In genomic region chr16:16045879-16046278, GRCh38 we compare ENCODE assay signal across 11 cellular contexts.
A peak's percentile ranks its signal among the peaks of the same experiment; 100 is the strongest.
DNase-seq lines count a peak whose midpoint lies in the region; ATAC-seq and TF ChIP-seq lines count a peak whose summit lies in the region.
"Had no signal": no experiment of that assay in that cellular context is flagged by ENCODE, and none has a peak within 500 bp of the region (broad histone marks: within the 10 kb centered on the region; RNA-seq: fewer than 3 reads in every experiment).

No MANE protein-coding gene starts in this region.

- POLR2A ChIA-PET in CD4-positive, alpha-beta T cell (lab: Charles Lee): no interaction called here
- POLR2A ChIA-PET in activated CD4-positive, alpha-beta memory T cell treated with anti-CD3 and anti-CD28 coated beads for 36 hours (lab: Charles Lee): no interaction called here

- no peaks in the 10 kb centered on the region for H3K27me3 Mint-ChIP-seq in CD4-positive, alpha-beta T cell
- H3K27me3 Mint-ChIP-seq in activated CD4-positive, alpha-beta memory T cell treated with anti-CD3 and anti-CD28 coated beads for 36 hours: no peaks in the 10 kb centered on the region
- no peaks in the 10 kb centered on the region for H3K27me3 Mint-ChIP-seq in T-helper 17 cell
- H3K27me3 Mint-ChIP-seq: IgD-negative memory B cell had no signal

- peak overlapping the region; percentile 44 for H3K27ac Mint-ChIP-seq in CD4-positive, alpha-beta T cell
- peak overlapping the region; percentile 59 for H3K27ac Mint-ChIP-seq in activated CD4-positive, alpha-beta memory T cell treated with anti-CD3 and anti-CD28 coated beads for 36 hours
- no peak overlapping the region for H3K27ac Mint-ChIP-seq in T-helper 17 cell

- H3K36me3 ChIP-seq in kidney epithelial cell (ENCODE audit: control insufficient read depth, insufficient read depth, low read length) (peaks cover 5% of the 10 kb centered on the region), heart right ventricle (peaks cover 0 to 95% (median 18%) of the 10 kb centered on the region in 9 donors)

- H3K36me3 Mint-ChIP-seq in CD4-positive, alpha-beta T cell (ENCODE audit: low read depth): peaks cover 88% of the 10 kb centered on the region
- peaks cover 47% of the 10 kb centered on the region for H3K36me3 Mint-ChIP-seq in activated CD4-positive, alpha-beta memory T cell treated with anti-CD3 and anti-CD28 coated beads for 36 hours
- H3K36me3 Mint-ChIP-seq in T-helper 17 cell (ENCODE audit: low read depth): peaks cover 13% of the 10 kb centered on the region

- H3K4me3 ChIP-seq in kidney epithelial cell (ENCODE audit: low read depth, low read length) (no peak overlapping the region), heart right ventricle (no peak overlapping the region)
- H3K4me3 ChIP-seq: SK-N-MC had no signal

- no peaks in the 10 kb centered on the region for H3K27me3 ChIP-seq in CD4-positive, alpha-beta T cell (ENCODE audit: control insufficient read depth, insufficient read depth, low read length)
- H3K27me3 ChIP-seq in kidney epithelial cell (ENCODE audit: control insufficient read depth, insufficient read depth, low read length) (no peaks in the 10 kb centered on the region), heart right ventricle (no peaks in the 10 kb centered on the region)

- WGBS in heart right ventricle, 2 donors: 59 to 83% methylated on average over 12 of the region's 12 CpGs

- in situ Hi-C loops in GM13977 (cut with MboI; ENCODE audit: low pct_unique_long_range_greater_than_20kb, low sequenced_read_pairs, unreplicated experiment): no loop called here

- no peak for ATAC-seq in CD4-positive, alpha-beta T cell (ENCODE audit: poor library complexity)
- no peak for ATAC-seq in T-helper 17 cell
- ATAC-seq in heart right ventricle: no peak

- no peaks in the 10 kb centered on the region for H3K9me3 Mint-ChIP-seq in CD4-positive, alpha-beta T cell
- H3K9me3 Mint-ChIP-seq in activated CD4-positive, alpha-beta memory T cell treated with anti-CD3 and anti-CD28 coated beads for 36 hours: no peaks in the 10 kb centered on the region
- H3K9me3 Mint-ChIP-seq: IgD-negative memory B cell had no signal

- DNase-seq in CD4-positive, alpha-beta T cell: peak in 1 of 10 experiments; percentile 14
- no peak for DNase-seq in GM13977 (ENCODE audit: low spot score)
- peak; percentile 35 for DNase-seq in activated CD4-positive, alpha-beta memory T cell treated with anti-CD3 and anti-CD28 coated beads for 36 hours
- no peak for DNase-seq in kidney epithelial cell (ENCODE audit: low read depth)
- DNase-seq in T-helper 17 cell: no peak
- no peak for DNase-seq in DMS 273 (lab: John Stamatoyannopoulos, UW; ENCODE audit: unreplicated experiment)
- DNase-seq in heart right ventricle: no peak
- DNase-seq: NCI-H2227 treated with DMSO at 0.1 percent for 48 hours; stimulated activated CD4-positive, alpha-beta T cell treated with anti-CD3 and anti-CD28 coated beads, Interleukin-15, amount 100 ng/mL, for 24 hours had no signal

- H3K4me3 Mint-ChIP-seq in CD4-positive, alpha-beta T cell: no peak overlapping the region
- H3K4me3 Mint-ChIP-seq in activated CD4-positive, alpha-beta memory T cell treated with anti-CD3 and anti-CD28 coated beads for 36 hours: no peak overlapping the region
- H3K4me3 Mint-ChIP-seq in T-helper 17 cell: no peak overlapping the region
- H3K4me3 Mint-ChIP-seq: IgD-negative memory B cell had no signal

- H3K4me1 ChIP-seq in heart right ventricle: peaks cover 3 to 35% (median 15%) of the 10 kb centered on the region in 9 donors

- CTCF ChIA-PET in CD4-positive, alpha-beta T cell (lab: Charles Lee): no interaction called here
- CTCF ChIA-PET in activated CD4-positive, alpha-beta memory T cell treated with anti-CD3 and anti-CD28 coated beads for 36 hours (lab: Charles Lee): interaction anchor here (0.7 to 1.6 kb wide), 9 partner anchors 8 to 273 kb away, joined by 3 to 6 read pairs (median 3); partner anchors contain the start of gene CEP20

- H3K9me3 ChIP-seq in CD4-positive, alpha-beta T cell (ENCODE audit: control insufficient read depth, low read length): no peaks in the 10 kb centered on the region
- H3K9me3 ChIP-seq in T-helper 17 cell (ENCODE audit: control insufficient read depth, low read length, poor library complexity, severe bottlenecking) (no peaks in the 10 kb centered on the region), heart right ventricle (no peaks in the 10 kb centered on the region)

- no peak overlapping the region for H3K27ac ChIP-seq in CD4-positive, alpha-beta T cell (ENCODE audit: low read depth, low read length)
- peak overlapping the region in 1 of 10 donors; percentile 43 for H3K27ac ChIP-seq in heart right ventricle
- H3K27ac ChIP-seq: SK-N-MC had no signal

- peaks cover 13% of the 10 kb centered on the region for H3K4me1 Mint-ChIP-seq in CD4-positive, alpha-beta T cell (ENCODE audit: low read depth)
- peaks cover 12% of the 10 kb centered on the region for H3K4me1 Mint-ChIP-seq in activated CD4-positive, alpha-beta memory T cell treated with anti-CD3 and anti-CD28 coated beads for 36 hours (ENCODE audit: low read depth)
- H3K4me1 Mint-ChIP-seq in T-helper 17 cell: peaks cover 13% of the 10 kb centered on the region

- no peak for TF ChIP-seq CTCF in CD4-positive, alpha-beta T cell (IDR thresholded peaks at IDR 0.05)
- TF ChIP-seq CTCF in GM13977 (IDR thresholded peaks at IDR 0.05; ENCODE audit: extremely low read depth, insufficient read depth, missing control alignments): peak; percentile 45
- TF ChIP-seq CTCF in kidney epithelial cell (IDR thresholded peaks at IDR 0.05; ENCODE audit: insufficient read depth, low read length, poor library complexity, severe bottlenecking): peak; percentile 12
- TF ChIP-seq CTCF in heart right ventricle (IDR thresholded peaks at IDR 0.05): peak in 4 of 9 donors; percentile 27 to 45 (median 34)

- intact Hi-C loops in CD4-positive, alpha-beta T cell (cut with DNase I, micrococcal nuclease): no loop called here
- intact Hi-C loops in activated CD4-positive, alpha-beta memory T cell treated with anti-CD3 and anti-CD28 coated beads for 36 hours (cut with micrococcal nuclease): loop anchor here (10.0 kb wide), 1 partner anchor 79 kb away; no protein-coding TSS in a partner anchor
- intact Hi-C loops in heart right ventricle (cut with DNase I): loop anchor here in 1 of 10 donors (10.0 kb wide), 1 partner anchor 91 kb away; no protein-coding TSS in a partner anchor
